In the genomic region with DNA sequence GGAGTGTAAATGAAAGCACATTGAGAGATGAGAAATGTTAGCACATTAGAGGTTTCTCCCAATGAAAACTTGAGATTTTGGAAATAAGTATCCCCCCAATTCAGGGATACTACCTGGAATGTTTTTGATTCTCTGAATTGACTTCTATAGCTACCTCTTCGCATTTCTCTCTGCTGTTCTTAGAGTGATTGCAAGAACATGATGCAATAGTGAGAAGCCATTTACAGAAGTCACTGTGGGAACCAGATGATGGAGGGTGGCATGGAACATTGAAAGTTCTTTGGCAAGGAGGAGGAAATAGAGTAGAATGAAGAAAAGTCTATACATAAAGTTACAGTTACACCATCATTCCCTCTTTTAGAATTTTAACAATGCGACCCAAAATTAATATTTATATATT, we compare ENCODE assay signal across 28 cellular contexts. TPM values are rescaled to one million over a fixed set of nuclear protein-coding genes. Genes with fewer than 3 reads are reported as not detected.
"Had no signal": no experiment of that assay in that cellular context is flagged by ENCODE, and none has a peak within 500 bp of the region (broad histone marks: within the 10 kb centered on the region; RNA-seq: fewer than 3 reads in every experiment).

No MANE protein-coding gene starts in this region.

- H3K27ac ChIP-seq: ascending aorta, body of pancreas, coronary artery had no signal

- ATAC-seq: activated CD8-positive, alpha-beta memory T cell treated with anti-CD3 and anti-CD28 coated beads, Interleukin-2, amount 10 ng/mL, durations not matched to agents 7 days and 5 days; body of pancreas; PC-3; T-helper 17 cell had no signal

- H3K4me1 ChIP-seq: ascending aorta, body of pancreas had no signal

- DNase-seq: activated B cell treated with CpG ODN at 0.5 μM for 24 hours; activated CD4-positive, alpha-beta T cell treated with anti-CD3 and anti-CD28 coated beads for 1 hour; activated CD4-positive, alpha-beta T cell treated with anti-CD3 and anti-CD28 coated beads, Interleukin-2, amount 10 ng/mL, durations not matched to agents 24 days and 14 days; activated CD4-positive, alpha-beta T cell treated with anti-CD3 and anti-CD28 coated beads, Interleukin-2, amount 50 U/mL, for 48 hours; activated CD8-positive, alpha-beta memory T cell treated with anti-CD3 and anti-CD28 coated beads, Interleukin-2, amount 10 ng/mL, durations not matched to agents 7 days and 5 days; activated effector memory CD4-positive, alpha-beta T cell treated with Interleukin-2 at 50 U/mL for 16 hours; activated naive CD4-positive, alpha-beta T cell; activated T-cell treated with anti-CD3 and anti-CD28 coated beads, Interleukin-2, amount 50 U/mL, for 24 hours; amniotic stem cell; body of pancreas; central memory CD4-positive, alpha-beta T cell; NCI-H1048; NCI-H1930; NCI-H2107; NCI-H2171 treated with DMSO at 0.1 percent for 48 hours; NCI-H226; NCI-H526; NCI-H774; PC-3; SHP77; T-helper 17 cell; T-helper 9 cell had no signal

- FAIRE-seq: bronchial epithelial cell, RCC 7860, TTC549 had no signal

- H3K27me3 ChIP-seq: ascending aorta, body of pancreas had no signal

- H3K9me3 ChIP-seq: body of pancreas had no signal

- H3K4me3 ChIP-seq: ascending aorta, body of pancreas, coronary artery had no signal

RNA-seq across cellular contexts. Expression of gene NPR3, which starts 9.2 kb away (rescaled TPM):
- total RNA-seq: activated B cell treated with CpG ODN at 0.5 μM for 24 hours; activated T-helper 1 cell treated with anti-CD3 and anti-CD28 coated beads, Interleukin-12 subunit alpha, Interleukin-12 subunit beta, Interleukin-2, Interleukin-4 antibody, amounts not matched to agents 30 ng/mL and 10 ng/mL and 1 ng/mL, durations not matched to agents 14 hours and 24 hours and 36 hours had no signal
